In the genomic region with DNA sequence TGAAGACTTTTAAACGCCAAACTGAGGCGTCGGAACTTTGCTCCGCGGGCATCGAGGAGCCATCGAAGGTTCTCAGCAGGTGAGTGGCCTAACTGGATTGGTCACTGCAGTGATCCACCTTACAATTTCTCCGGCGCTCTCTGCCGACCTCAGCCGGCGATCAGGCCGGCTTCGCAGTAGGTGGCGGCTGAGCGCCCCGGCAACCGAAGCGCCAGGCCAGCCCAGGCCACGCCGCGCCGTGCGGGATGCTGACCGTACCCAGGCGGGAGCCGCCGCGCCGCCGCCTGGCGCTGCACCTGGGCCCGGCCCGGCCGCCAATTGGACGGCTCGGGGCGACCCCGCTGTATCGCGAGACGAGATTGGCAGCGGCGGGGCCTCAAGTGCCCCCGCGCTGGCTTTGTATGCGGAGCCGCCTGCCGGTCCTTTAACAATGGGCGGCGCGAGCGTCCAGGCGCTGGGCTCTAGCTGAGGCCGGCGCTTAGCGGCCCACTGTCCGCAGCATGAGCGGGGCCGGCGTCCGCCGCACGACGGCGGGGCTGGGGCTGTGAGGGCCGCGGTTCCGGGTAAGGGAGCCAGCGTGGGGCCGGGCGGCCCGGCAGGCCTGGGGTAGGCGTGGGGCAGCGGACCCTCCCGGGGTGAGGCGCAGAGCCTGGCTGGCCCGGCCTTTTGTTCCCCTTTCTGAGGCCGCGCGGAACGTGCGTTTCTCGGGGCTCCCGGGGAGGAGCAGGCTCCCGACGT, we compare ENCODE assay signal across 1 cellular context.
TF ChIP-seq lines count a peak whose summit lies in the region.

A gene with protein sequence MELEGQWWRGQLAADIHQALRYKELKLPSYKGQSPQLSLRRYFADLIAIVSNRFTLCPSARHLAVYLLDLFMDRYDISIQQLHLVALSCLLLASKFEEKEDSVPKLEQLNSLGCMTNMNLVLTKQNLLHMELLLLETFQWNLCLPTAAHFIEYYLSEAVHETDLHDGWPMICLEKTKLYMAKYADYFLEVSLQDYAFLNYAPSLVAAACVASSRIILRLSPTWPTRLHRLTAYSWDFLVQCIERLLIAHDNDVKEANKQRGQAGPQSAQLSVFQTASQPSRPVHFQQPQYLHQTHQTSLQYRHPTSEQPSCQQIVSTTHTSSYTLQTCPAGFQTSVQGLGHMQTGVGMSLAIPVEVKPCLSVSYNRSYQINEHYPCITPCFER (plus strand): TSS at position 427 of the 738 bp plus-strand sequence. CDS start 811 bp downstream, outside the sequence.

TF ChIP-seq in H1, 55 proteins besides CTCF, POLR2A, EP300 and RAD21:
- TF ChIP-seq CEBPB (IDR thresholded peaks at IDR 0.05; ENCODE audit: low read depth, low read length): no peak
- TF ChIP-seq SRF (IDR thresholded peaks at IDR 0.05; ENCODE audit: low read depth, low read length): no peak
- TF ChIP-seq, protein P1, sequence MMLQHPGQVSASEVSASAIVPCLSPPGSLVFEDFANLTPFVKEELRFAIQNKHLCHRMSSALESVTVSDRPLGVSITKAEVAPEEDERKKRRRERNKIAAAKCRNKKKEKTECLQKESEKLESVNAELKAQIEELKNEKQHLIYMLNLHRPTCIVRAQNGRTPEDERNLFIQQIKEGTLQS (IDR thresholded peaks at IDR 0.05; ENCODE audit: insufficient read depth, low read depth, low read length): no peak
- no peak for TF ChIP-seq YY1 (IDR thresholded peaks at IDR 0.05; ENCODE audit: low read depth, low read length)
- TF ChIP-seq, protein P2, sequence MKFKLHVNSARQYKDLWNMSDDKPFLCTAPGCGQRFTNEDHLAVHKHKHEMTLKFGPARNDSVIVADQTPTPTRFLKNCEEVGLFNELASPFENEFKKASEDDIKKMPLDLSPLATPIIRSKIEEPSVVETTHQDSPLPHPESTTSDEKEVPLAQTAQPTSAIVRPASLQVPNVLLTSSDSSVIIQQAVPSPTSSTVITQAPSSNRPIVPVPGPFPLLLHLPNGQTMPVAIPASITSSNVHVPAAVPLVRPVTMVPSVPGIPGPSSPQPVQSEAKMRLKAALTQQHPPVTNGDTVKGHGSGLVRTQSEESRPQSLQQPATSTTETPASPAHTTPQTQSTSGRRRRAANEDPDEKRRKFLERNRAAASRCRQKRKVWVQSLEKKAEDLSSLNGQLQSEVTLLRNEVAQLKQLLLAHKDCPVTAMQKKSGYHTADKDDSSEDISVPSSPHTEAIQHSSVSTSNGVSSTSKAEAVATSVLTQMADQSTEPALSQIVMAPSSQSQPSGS (IDR thresholded peaks at IDR 0.05; ENCODE audit: low read length): no peak
- TF ChIP-seq KDM4A (IDR thresholded peaks at IDR 0.05; ENCODE audit: low read depth, low read length, severe bottlenecking): peak; percentile 76
- TF ChIP-seq CTBP2 (IDR thresholded peaks at IDR 0.05; ENCODE audit: borderline replicate concordance, insufficient read depth, insufficient read length, low read length): no peak
- no peak for TF ChIP-seq CBX5 (IDR thresholded peaks at IDR 0.05; ENCODE audit: low read depth, low read length)
- 0 out of 4 replicates have a peak, but pooled peaks of 1 of the 2 experiments have one; percentile 51 for TF ChIP-seq SIN3A (conservative IDR thresholded peaks at IDR 0.05 in 1 of 2, IDR thresholded peaks at IDR 0.05 in 1 of 2; ENCODE audit: low read depth in 1 of 2, low read length in 2 of 2)
- peak; percentile 80; the same call in 1 of the 2 replicates for TF ChIP-seq SP1 (IDR thresholded peaks at IDR 0.05; ENCODE audit: low read depth, low read length)
- peak; percentile 83 for TF ChIP-seq TBP (IDR thresholded peaks at IDR 0.05; ENCODE audit: low read depth, low read length)
- no peak for TF ChIP-seq RFX5 (IDR thresholded peaks at IDR 0.05; ENCODE audit: borderline replicate concordance, low read depth, low read length)
- no peak for TF ChIP-seq EZH2 (IDR thresholded peaks at IDR 0.05; ENCODE audit: low read depth, low read length, severe bottlenecking)
- TF ChIP-seq SUZ12 (IDR thresholded peaks at IDR 0.05; ENCODE audit: low read length): peak; percentile 37; the same call in 1 of the 2 replicates
- no peak for TF ChIP-seq GTF2F1 (IDR thresholded peaks at IDR 0.05; ENCODE audit: borderline replicate concordance, low read depth, low read length)
- peak; percentile 90 for TF ChIP-seq BRCA1 (IDR thresholded peaks at IDR 0.05; ENCODE audit: low read depth, low read length)
- no peak for TF ChIP-seq SAP30 (IDR thresholded peaks at IDR 0.05; ENCODE audit: insufficient read depth, insufficient replicate concordance, low read length)
- TF ChIP-seq RBBP5 (IDR thresholded peaks at IDR 0.05; ENCODE audit: borderline replicate concordance, low read depth, low read length): no peak
- peak; percentile 86 for TF ChIP-seq TAF7 (optimal IDR thresholded peaks at IDR 0.05; ENCODE audit: borderline replicate concordance, low read depth, low read length)
- TF ChIP-seq, protein P3, sequence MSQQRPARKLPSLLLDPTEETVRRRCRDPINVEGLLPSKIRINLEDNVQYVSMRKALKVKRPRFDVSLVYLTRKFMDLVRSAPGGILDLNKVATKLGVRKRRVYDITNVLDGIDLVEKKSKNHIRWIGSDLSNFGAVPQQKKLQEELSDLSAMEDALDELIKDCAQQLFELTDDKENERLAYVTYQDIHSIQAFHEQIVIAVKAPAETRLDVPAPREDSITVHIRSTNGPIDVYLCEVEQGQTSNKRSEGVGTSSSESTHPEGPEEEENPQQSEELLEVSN (IDR thresholded peaks at IDR 0.05): peak; percentile 98
- TF ChIP-seq EGR1 (IDR thresholded peaks at IDR 0.05; ENCODE audit: borderline replicate concordance, low read depth, low read length): no peak
- no peak for TF ChIP-seq CHD1 (IDR thresholded peaks at IDR 0.05; ENCODE audit: low read depth, low read length)
- TF ChIP-seq POU5F1 (IDR thresholded peaks at IDR 0.05; ENCODE audit: low read depth, low read length): no peak
- TF ChIP-seq CREB1 (IDR thresholded peaks at IDR 0.05): peak; percentile 57
- TF ChIP-seq, protein P4, sequence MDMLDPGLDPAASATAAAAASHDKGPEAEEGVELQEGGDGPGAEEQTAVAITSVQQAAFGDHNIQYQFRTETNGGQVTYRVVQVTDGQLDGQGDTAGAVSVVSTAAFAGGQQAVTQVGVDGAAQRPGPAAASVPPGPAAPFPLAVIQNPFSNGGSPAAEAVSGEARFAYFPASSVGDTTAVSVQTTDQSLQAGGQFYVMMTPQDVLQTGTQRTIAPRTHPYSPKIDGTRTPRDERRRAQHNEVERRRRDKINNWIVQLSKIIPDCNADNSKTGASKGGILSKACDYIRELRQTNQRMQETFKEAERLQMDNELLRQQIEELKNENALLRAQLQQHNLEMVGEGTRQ (IDR thresholded peaks at IDR 0.05; ENCODE audit: low read length): no peak
- no peak for TF ChIP-seq NANOG (IDR thresholded peaks at IDR 0.05; ENCODE audit: insufficient read depth, low read depth, low read length, poor library complexity, severe bottlenecking)
- TF ChIP-seq PHF8 (conservative IDR thresholded peaks at IDR 0.05; ENCODE audit: low read depth, low read length): peak; percentile 97
- no peak for TF ChIP-seq JUN (IDR thresholded peaks at IDR 0.05; ENCODE audit: low read depth, low read length)
- no peak for TF ChIP-seq KDM5A (IDR thresholded peaks at IDR 0.05; ENCODE audit: low read length)
- no peak for TF ChIP-seq JUND (IDR thresholded peaks at IDR 0.05; ENCODE audit: low read length)
- no peak for TF ChIP-seq SP2 (IDR thresholded peaks at IDR 0.05; ENCODE audit: low read length)
- TF ChIP-seq TCF12 (IDR thresholded peaks at IDR 0.05; ENCODE audit: low read depth, low read length): no peak
- TF ChIP-seq HDAC6 (IDR thresholded peaks at IDR 0.05; ENCODE audit: low read depth, low read length): no peak
- no peak for TF ChIP-seq ASH2L (IDR thresholded peaks at IDR 0.05; ENCODE audit: low read length)
- TF ChIP-seq RNF2 (IDR thresholded peaks at IDR 0.05; ENCODE audit: borderline replicate concordance, low read depth, low read length, missing control alignments, poor library complexity, severe bottlenecking): peak; percentile 48
- peak; percentile 94 for TF ChIP-seq TAF1 (IDR thresholded peaks at IDR 0.05; ENCODE audit: low read depth, low read length)
- TF ChIP-seq POLR2AphosphoS5 (IDR thresholded peaks at IDR 0.05; ENCODE audit: low read depth, low read length): peak; percentile 75
- peak in 1 of 2 experiments; percentile 95; a peak in 2 of 4 replicates for TF ChIP-seq HDAC2 (IDR thresholded peaks at IDR 0.05; ENCODE audit: borderline replicate concordance in 1 of 2, low read depth in 2 of 2, low read length in 2 of 2)
- peak; percentile 79; the same call in 1 of the 2 replicates for TF ChIP-seq SP4 (IDR thresholded peaks at IDR 0.05; ENCODE audit: low read length)
- no peak for TF ChIP-seq SIX5 (IDR thresholded peaks at IDR 0.05; ENCODE audit: low read depth, low read length)
- TF ChIP-seq, protein P5, sequence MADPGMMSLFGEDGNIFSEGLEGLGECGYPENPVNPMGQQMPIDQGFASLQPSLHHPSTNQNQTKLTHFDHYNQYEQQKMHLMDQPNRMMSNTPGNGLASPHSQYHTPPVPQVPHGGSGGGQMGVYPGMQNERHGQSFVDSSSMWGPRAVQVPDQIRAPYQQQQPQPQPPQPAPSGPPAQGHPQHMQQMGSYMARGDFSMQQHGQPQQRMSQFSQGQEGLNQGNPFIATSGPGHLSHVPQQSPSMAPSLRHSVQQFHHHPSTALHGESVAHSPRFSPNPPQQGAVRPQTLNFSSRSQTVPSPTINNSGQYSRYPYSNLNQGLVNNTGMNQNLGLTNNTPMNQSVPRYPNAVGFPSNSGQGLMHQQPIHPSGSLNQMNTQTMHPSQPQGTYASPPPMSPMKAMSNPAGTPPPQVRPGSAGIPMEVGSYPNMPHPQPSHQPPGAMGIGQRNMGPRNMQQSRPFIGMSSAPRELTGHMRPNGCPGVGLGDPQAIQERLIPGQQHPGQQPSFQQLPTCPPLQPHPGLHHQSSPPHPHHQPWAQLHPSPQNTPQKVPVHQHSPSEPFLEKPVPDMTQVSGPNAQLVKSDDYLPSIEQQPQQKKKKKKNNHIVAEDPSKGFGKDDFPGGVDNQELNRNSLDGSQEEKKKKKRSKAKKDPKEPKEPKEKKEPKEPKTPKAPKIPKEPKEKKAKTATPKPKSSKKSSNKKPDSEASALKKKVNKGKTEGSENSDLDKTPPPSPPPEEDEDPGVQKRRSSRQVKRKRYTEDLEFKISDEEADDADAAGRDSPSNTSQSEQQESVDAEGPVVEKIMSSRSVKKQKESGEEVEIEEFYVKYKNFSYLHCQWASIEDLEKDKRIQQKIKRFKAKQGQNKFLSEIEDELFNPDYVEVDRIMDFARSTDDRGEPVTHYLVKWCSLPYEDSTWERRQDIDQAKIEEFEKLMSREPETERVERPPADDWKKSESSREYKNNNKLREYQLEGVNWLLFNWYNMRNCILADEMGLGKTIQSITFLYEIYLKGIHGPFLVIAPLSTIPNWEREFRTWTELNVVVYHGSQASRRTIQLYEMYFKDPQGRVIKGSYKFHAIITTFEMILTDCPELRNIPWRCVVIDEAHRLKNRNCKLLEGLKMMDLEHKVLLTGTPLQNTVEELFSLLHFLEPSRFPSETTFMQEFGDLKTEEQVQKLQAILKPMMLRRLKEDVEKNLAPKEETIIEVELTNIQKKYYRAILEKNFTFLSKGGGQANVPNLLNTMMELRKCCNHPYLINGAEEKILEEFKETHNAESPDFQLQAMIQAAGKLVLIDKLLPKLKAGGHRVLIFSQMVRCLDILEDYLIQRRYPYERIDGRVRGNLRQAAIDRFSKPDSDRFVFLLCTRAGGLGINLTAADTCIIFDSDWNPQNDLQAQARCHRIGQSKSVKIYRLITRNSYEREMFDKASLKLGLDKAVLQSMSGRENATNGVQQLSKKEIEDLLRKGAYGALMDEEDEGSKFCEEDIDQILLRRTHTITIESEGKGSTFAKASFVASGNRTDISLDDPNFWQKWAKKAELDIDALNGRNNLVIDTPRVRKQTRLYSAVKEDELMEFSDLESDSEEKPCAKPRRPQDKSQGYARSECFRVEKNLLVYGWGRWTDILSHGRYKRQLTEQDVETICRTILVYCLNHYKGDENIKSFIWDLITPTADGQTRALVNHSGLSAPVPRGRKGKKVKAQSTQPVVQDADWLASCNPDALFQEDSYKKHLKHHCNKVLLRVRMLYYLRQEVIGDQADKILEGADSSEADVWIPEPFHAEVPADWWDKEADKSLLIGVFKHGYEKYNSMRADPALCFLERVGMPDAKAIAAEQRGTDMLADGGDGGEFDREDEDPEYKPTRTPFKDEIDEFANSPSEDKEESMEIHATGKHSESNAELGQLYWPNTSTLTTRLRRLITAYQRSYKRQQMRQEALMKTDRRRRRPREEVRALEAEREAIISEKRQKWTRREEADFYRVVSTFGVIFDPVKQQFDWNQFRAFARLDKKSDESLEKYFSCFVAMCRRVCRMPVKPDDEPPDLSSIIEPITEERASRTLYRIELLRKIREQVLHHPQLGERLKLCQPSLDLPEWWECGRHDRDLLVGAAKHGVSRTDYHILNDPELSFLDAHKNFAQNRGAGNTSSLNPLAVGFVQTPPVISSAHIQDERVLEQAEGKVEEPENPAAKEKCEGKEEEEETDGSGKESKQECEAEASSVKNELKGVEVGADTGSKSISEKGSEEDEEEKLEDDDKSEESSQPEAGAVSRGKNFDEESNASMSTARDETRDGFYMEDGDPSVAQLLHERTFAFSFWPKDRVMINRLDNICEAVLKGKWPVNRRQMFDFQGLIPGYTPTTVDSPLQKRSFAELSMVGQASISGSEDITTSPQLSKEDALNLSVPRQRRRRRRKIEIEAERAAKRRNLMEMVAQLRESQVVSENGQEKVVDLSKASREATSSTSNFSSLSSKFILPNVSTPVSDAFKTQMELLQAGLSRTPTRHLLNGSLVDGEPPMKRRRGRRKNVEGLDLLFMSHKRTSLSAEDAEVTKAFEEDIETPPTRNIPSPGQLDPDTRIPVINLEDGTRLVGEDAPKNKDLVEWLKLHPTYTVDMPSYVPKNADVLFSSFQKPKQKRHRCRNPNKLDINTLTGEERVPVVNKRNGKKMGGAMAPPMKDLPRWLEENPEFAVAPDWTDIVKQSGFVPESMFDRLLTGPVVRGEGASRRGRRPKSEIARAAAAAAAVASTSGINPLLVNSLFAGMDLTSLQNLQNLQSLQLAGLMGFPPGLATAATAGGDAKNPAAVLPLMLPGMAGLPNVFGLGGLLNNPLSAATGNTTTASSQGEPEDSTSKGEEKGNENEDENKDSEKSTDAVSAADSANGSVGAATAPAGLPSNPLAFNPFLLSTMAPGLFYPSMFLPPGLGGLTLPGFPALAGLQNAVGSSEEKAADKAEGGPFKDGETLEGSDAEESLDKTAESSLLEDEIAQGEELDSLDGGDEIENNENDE (IDR thresholded peaks at IDR 0.05; ENCODE audit: insufficient replicate concordance, low read length): no peak
- TF ChIP-seq, protein P6, sequence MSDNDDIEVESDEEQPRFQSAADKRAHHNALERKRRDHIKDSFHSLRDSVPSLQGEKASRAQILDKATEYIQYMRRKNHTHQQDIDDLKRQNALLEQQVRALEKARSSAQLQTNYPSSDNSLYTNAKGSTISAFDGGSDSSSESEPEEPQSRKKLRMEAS (IDR thresholded peaks at IDR 0.05): peak; percentile 97
- TF ChIP-seq TEAD4 (IDR thresholded peaks at IDR 0.05; ENCODE audit: low read depth, low read length): no peak
- no peak for TF ChIP-seq FOSL1 (IDR thresholded peaks at IDR 0.05; ENCODE audit: insufficient read depth, low read depth, low read length)
- TF ChIP-seq GABPA (IDR thresholded peaks at IDR 0.05; ENCODE audit: borderline replicate concordance, insufficient read depth, low read length): no peak
- no peak for TF ChIP-seq NRF1 (IDR thresholded peaks at IDR 0.05; ENCODE audit: low read depth, low read length)
- no peak for TF ChIP-seq BCL11A (IDR thresholded peaks at IDR 0.05; ENCODE audit: low read depth in 2 of 2, low read length in 2 of 2)
- TF ChIP-seq CHD2 (IDR thresholded peaks at IDR 0.05; ENCODE audit: low read length): peak; percentile 97
- TF ChIP-seq MAFK (IDR thresholded peaks at IDR 0.05; ENCODE audit: low read depth, low read length): no peak
- TF ChIP-seq RXRA (IDR thresholded peaks at IDR 0.05; ENCODE audit: insufficient read depth, low read depth, low read length): no peak
- TF ChIP-seq ZNF274 (IDR thresholded peaks at IDR 0.05; ENCODE audit: borderline replicate concordance, extremely low read depth, low read length): no peak
